ENCODE assay signal across 16 cellular contexts in the genomic region with DNA sequence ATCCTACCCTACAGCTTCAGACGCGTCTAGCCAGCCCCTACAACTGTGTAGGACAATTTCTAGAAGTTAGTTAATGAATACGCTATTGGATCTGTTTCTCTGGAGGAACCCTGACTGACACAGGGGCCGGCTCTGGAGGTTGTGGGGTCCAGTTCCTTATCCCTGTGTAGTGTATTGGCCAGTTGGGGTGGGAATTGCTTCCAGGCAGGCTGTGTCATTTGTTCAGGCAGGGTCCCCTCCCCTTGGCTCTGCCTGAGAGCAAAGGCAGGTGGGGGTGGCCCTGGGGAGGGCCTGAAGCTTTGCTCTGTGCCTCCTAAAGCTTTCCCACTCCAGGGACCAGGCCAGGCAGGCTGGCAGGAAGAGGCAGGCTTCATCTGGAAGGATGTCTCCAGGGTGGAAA. TPM values are rescaled to one million over a fixed set of nuclear protein-coding genes. Genes with fewer than 3 reads are reported as not detected.
DNase-seq lines count a peak whose midpoint lies in the region; ATAC-seq and TF ChIP-seq lines count a peak whose summit lies in the region.
"Had no signal": no experiment of that assay in that cellular context is flagged by ENCODE, and none has a peak within 500 bp of the region (broad histone marks: within the 10 kb centered on the region; RNA-seq: fewer than 3 reads in every experiment).

No MANE protein-coding gene starts in this region.

- H3K4me1 ChIP-seq in MM.1S (ENCODE audit: low read length) (peaks cover 16% of the 10 kb centered on the region), right atrium auricular region (no peaks in the 10 kb centered on the region)
- H3K4me1 ChIP-seq: SJSA1 had no signal

- no peaks in the 10 kb centered on the region for H3K9me2 ChIP-seq in MM.1S (replicated peaks; ENCODE audit: insufficient read depth, low read length)

- H3K9me3 ChIP-seq in MM.1S (replicated peaks; ENCODE audit: insufficient read depth, low read length) = no peaks in the 10 kb centered on the region
- H3K9me3 ChIP-seq in right atrium auricular region = no peaks in the 10 kb centered on the region
- H3K9me3 ChIP-seq: SJSA1 had no signal

- no peak overlapping the region for H3K4me3 Mint-ChIP-seq in activated naive CD8-positive, alpha-beta T cell treated with anti-CD3 and anti-CD28 coated beads, Interleukin-2, amount 10 ng/mL, durations not matched to agents 7 days and 5 days
- H3K4me3 Mint-ChIP-seq in activated naive CD8-positive, alpha-beta T cell treated with anti-CD3 and anti-CD28 coated beads for 36 hours = no peak overlapping the region
- H3K4me3 Mint-ChIP-seq in dendritic cell treated with granulocyte-macrophage colony-stimulating factor and Interleukin-4, amounts not matched to agents 40 ng/mL and 50 ng/mL, for 4 days = no peak overlapping the region

- no peak for DNase-seq in activated naive CD8-positive, alpha-beta T cell treated with anti-CD3 and anti-CD28 coated beads, Interleukin-2, amount 10 ng/mL, durations not matched to agents 7 days and 5 days
- no peak for DNase-seq in activated naive CD8-positive, alpha-beta T cell treated with anti-CD3 and anti-CD28 coated beads for 36 hours
- DNase-seq in MM.1S = no peak
- DNase-seq in NCI-H1092 treated with DMSO at 0.1 percent for 48 hours (lab: John Stamatoyannopoulos, UW) = no peak
- no peak for DNase-seq in superior temporal gyrus (ENCODE audit: extremely low spot score)
- DNase-seq in right atrium auricular region (ENCODE audit: low spot score) = no peak
- DNase-seq: ACHN; NCI-H146; NCI-H2107; NCI-H526 treated with DMSO at 0.1 percent for 48 hours; NK-92 treated with Interleukin-12 subunit alpha and Interleukin-12 subunit beta, amount 100 ng/mL, for 24 hours; PC-3 had no signal

- no peaks in the 10 kb centered on the region for H3K27me3 Mint-ChIP-seq in activated naive CD8-positive, alpha-beta T cell treated with anti-CD3 and anti-CD28 coated beads, Interleukin-2, amount 10 ng/mL, durations not matched to agents 7 days and 5 days
- H3K27me3 Mint-ChIP-seq in activated naive CD8-positive, alpha-beta T cell treated with anti-CD3 and anti-CD28 coated beads for 36 hours = no peaks in the 10 kb centered on the region
- no peaks in the 10 kb centered on the region for H3K27me3 Mint-ChIP-seq in dendritic cell treated with granulocyte-macrophage colony-stimulating factor and Interleukin-4, amounts not matched to agents 40 ng/mL and 50 ng/mL, for 4 days

- H3K4me2 ChIP-seq in MM.1S (ENCODE audit: low read depth, low read length) = no peak overlapping the region

- no peak overlapping the region for H3K4me3 ChIP-seq in MM.1S (ENCODE audit: low read length)
- no peak overlapping the region for H3K4me3 ChIP-seq in right atrium auricular region
- H3K4me3 ChIP-seq: SJSA1 had no signal

- no peaks in the 10 kb centered on the region for H3K9me3 Mint-ChIP-seq in activated naive CD8-positive, alpha-beta T cell treated with anti-CD3 and anti-CD28 coated beads, Interleukin-2, amount 10 ng/mL, durations not matched to agents 7 days and 5 days
- H3K9me3 Mint-ChIP-seq in activated naive CD8-positive, alpha-beta T cell treated with anti-CD3 and anti-CD28 coated beads for 36 hours = no peaks in the 10 kb centered on the region
- no peaks in the 10 kb centered on the region for H3K9me3 Mint-ChIP-seq in dendritic cell treated with granulocyte-macrophage colony-stimulating factor and Interleukin-4, amounts not matched to agents 40 ng/mL and 50 ng/mL, for 4 days

- H2AFZ ChIP-seq in MM.1S (ENCODE audit: low read length) = no peak overlapping the region

- TF ChIP-seq CTCF in MM.1S (IDR thresholded peaks at IDR 0.05; ENCODE audit: low read length) (no peak), right atrium auricular region (IDR thresholded peaks at IDR 0.05) (no peak)

- H3K36me3 Mint-ChIP-seq in activated naive CD8-positive, alpha-beta T cell treated with anti-CD3 and anti-CD28 coated beads, Interleukin-2, amount 10 ng/mL, durations not matched to agents 7 days and 5 days = peaks cover 2% of the 10 kb centered on the region
- H3K36me3 Mint-ChIP-seq in activated naive CD8-positive, alpha-beta T cell treated with anti-CD3 and anti-CD28 coated beads for 36 hours = peaks cover 10% of the 10 kb centered on the region
- peaks cover 18% of the 10 kb centered on the region for H3K36me3 Mint-ChIP-seq in dendritic cell treated with granulocyte-macrophage colony-stimulating factor and Interleukin-4, amounts not matched to agents 40 ng/mL and 50 ng/mL, for 4 days (ENCODE audit: low read depth)

- H3K27ac ChIP-seq in MM.1S (ENCODE audit: low read length) (peak overlapping the region; percentile 48; the same call in 1 of the 2 replicates), right atrium auricular region (no peak overlapping the region)
- H3K27ac ChIP-seq: C4-2B, SJSA1 had no signal

- H3K9ac ChIP-seq in MM.1S (ENCODE audit: low read length) = no peak overlapping the region

- POLR2A ChIA-PET in activated naive CD8-positive, alpha-beta T cell treated with anti-CD3 and anti-CD28 coated beads, Interleukin-2, amount 10 ng/mL, durations not matched to agents 7 days and 5 days (lab: Charles Lee) = interaction anchor here (0.8 kb wide), 1 partner anchor 18 kb away, joined by 3 read pairs; a partner anchor contains a TSS

- H3F3A ChIP-seq in MM.1S (ENCODE audit: insufficient read depth, low read length) = peaks cover 58% of the 10 kb centered on the region

- H3K27ac Mint-ChIP-seq in activated naive CD8-positive, alpha-beta T cell treated with anti-CD3 and anti-CD28 coated beads, Interleukin-2, amount 10 ng/mL, durations not matched to agents 7 days and 5 days = peak overlapping the region; percentile 47
- H3K27ac Mint-ChIP-seq in activated naive CD8-positive, alpha-beta T cell treated with anti-CD3 and anti-CD28 coated beads for 36 hours = no peak overlapping the region
- H3K27ac Mint-ChIP-seq in dendritic cell treated with granulocyte-macrophage colony-stimulating factor and Interleukin-4, amounts not matched to agents 40 ng/mL and 50 ng/mL, for 4 days = peak overlapping the region; percentile 69

- H3K79me2 ChIP-seq in MM.1S (ENCODE audit: low read length) = no peaks in the 10 kb centered on the region

- H3K4me1 Mint-ChIP-seq in activated naive CD8-positive, alpha-beta T cell treated with anti-CD3 and anti-CD28 coated beads, Interleukin-2, amount 10 ng/mL, durations not matched to agents 7 days and 5 days = peaks cover 12% of the 10 kb centered on the region
- peaks cover 21% of the 10 kb centered on the region for H3K4me1 Mint-ChIP-seq in activated naive CD8-positive, alpha-beta T cell treated with anti-CD3 and anti-CD28 coated beads for 36 hours
- peaks cover 65% of the 10 kb centered on the region for H3K4me1 Mint-ChIP-seq in dendritic cell treated with granulocyte-macrophage colony-stimulating factor and Interleukin-4, amounts not matched to agents 40 ng/mL and 50 ng/mL, for 4 days (ENCODE audit: low read depth)

- H3K36me3 ChIP-seq in MM.1S (replicated peaks; ENCODE audit: insufficient read depth, low read length) (0 out of 2 replicates have a peak, but pooled peaks cover under 1% of the 10 kb centered on the region), right atrium auricular region (peaks cover 12% of the 10 kb centered on the region)

- H3K27me3 ChIP-seq in MM.1S (replicated peaks; ENCODE audit: insufficient read depth, low read length) (no peaks in the 10 kb centered on the region), right atrium auricular region (no peaks in the 10 kb centered on the region)
- H3K27me3 ChIP-seq: SJSA1 had no signal

- no peak for ATAC-seq in activated naive CD8-positive, alpha-beta T cell treated with anti-CD3 and anti-CD28 coated beads, Interleukin-2, amount 10 ng/mL, durations not matched to agents 7 days and 5 days (ENCODE audit: low read depth)

- H4K20me1 ChIP-seq in MM.1S (ENCODE audit: insufficient read depth, low read length) = 0 out of 2 replicates have a peak, but pooled peaks cover 4% of the 10 kb centered on the region

- intact Hi-C loops in dendritic cell treated with granulocyte-macrophage colony-stimulating factor and Interleukin-4, amounts not matched to agents 40 ng/mL and 50 ng/mL, for 4 days (cut with micrococcal nuclease) = no loop called here

RNA-seq across cellular contexts. Expression of a gene that starts 11.7 kb away (rescaled TPM):
- total RNA-seq in activated naive CD8-positive, alpha-beta T cell treated with anti-CD3 and anti-CD28 coated beads, Interleukin-2, amount 10 ng/mL, durations not matched to agents 7 days and 5 days = not detected
- under 1 TPM in 1 of 2 experiments, not detected in 1; 0.12 TPM for total RNA-seq in activated naive CD8-positive, alpha-beta T cell treated with anti-CD3 and anti-CD28 coated beads for 36 hours
- not detected for total RNA-seq in right atrium auricular region
- total RNA-seq: H4, PC-3 had no signal

RNA-seq across cellular contexts. Expression of a gene that starts 18.1 kb away (rescaled TPM):
- 100 to 1,000 TPM; 134 to 157 TPM for total RNA-seq in activated naive CD8-positive, alpha-beta T cell treated with anti-CD3 and anti-CD28 coated beads, Interleukin-2, amount 10 ng/mL, durations not matched to agents 7 days and 5 days
- total RNA-seq in activated naive CD8-positive, alpha-beta T cell treated with anti-CD3 and anti-CD28 coated beads for 36 hours = 100 to 1,000 TPM; 143 to 149 TPM
- 100 to 1,000 TPM in 1 of 2 donors, 10 to 100 TPM in 1; 76.4 to 140 TPM for total RNA-seq in right atrium auricular region

RNA-seq across cellular contexts. Expression of a gene that starts 39.3 kb away (rescaled TPM):
- 100 to 1,000 TPM; 401 to 414 TPM for total RNA-seq in activated naive CD8-positive, alpha-beta T cell treated with anti-CD3 and anti-CD28 coated beads, Interleukin-2, amount 10 ng/mL, durations not matched to agents 7 days and 5 days
- 100 to 1,000 TPM; 142 to 151 TPM for total RNA-seq in activated naive CD8-positive, alpha-beta T cell treated with anti-CD3 and anti-CD28 coated beads for 36 hours
- total RNA-seq in right atrium auricular region = 1 to 10 TPM; 8.0 to 9.7 TPM

Comparison
In these comparisons a context has a peak if more than half of its experiments do, and no peak if none do; other contexts are left out.
1. RNA of a gene that starts 39.3 kb away (total RNA-seq): 401 to 414 TPM in activated naive CD8-positive, alpha-beta T cell treated with anti-CD3 and anti-CD28 coated beads, Interleukin-2, amount 10 ng/mL, durations not matched to agents 7 days and 5 days and 142 to 151 TPM in activated naive CD8-positive, alpha-beta T cell treated with anti-CD3 and anti-CD28 coated beads for 36 hours; 8.0 to 9.7 TPM in right atrium auricular region; every median in the first group is over 10 times any median in the second.